ENCODE assay signal across 8 cellular contexts in genomic region chr7:139777304-139777890, GRCh38. TPM values are rescaled to one million over a fixed set of nuclear protein-coding genes. Genes with fewer than 3 reads are reported as not detected.
A peak's percentile ranks its signal among the peaks of the same experiment; 100 is the strongest.
DNase-seq lines count a peak whose midpoint lies in the region; ATAC-seq lines count a peak whose summit lies in the region.

No MANE protein-coding gene starts in this region.

- DNase-seq in NCI-H146 (lab: John Stamatoyannopoulos, UW) (peak; percentile 56), NCI-H146 treated with DMSO at 0.1 percent for 48 hours (lab: John Stamatoyannopoulos, UW; ENCODE audit: unreplicated experiment) (no peak), T-helper 22 cell (ENCODE audit: low read depth) (peak; percentile 27), caudate nucleus (lab: John Stamatoyannopoulos, UW) (peak in 12 of 61 donors; percentile 7 to 70 (median 16)), left lobe of liver (ENCODE audit: low spot score) (no peak), retina (no peak)
- DNase-seq in stimulated activated effector memory CD8-positive, alpha-beta T cell treated with anti-CD3 and anti-CD28 coated beads, Interleukin-12 subunit alpha, Interleukin-12 subunit beta, amount 100 ng/mL, for 72 hours (ENCODE audit: low spot score in 2 of 2), result no peak

- H3K36me3 Mint-ChIP-seq in stimulated activated effector memory CD8-positive, alpha-beta T cell treated with anti-CD3 and anti-CD28 coated beads, Interleukin-12 subunit alpha, Interleukin-12 subunit beta, amount 100 ng/mL, for 72 hours, result peaks cover 21% of the 10 kb centered on the region

- peak overlapping the region; percentile 95 for H3K4me3 Mint-ChIP-seq in stimulated activated effector memory CD8-positive, alpha-beta T cell treated with anti-CD3 and anti-CD28 coated beads, Interleukin-12 subunit alpha, Interleukin-12 subunit beta, amount 100 ng/mL, for 72 hours

- no peaks in the 10 kb centered on the region for H3K9me3 Mint-ChIP-seq in stimulated activated effector memory CD8-positive, alpha-beta T cell treated with anti-CD3 and anti-CD28 coated beads, Interleukin-12 subunit alpha, Interleukin-12 subunit beta, amount 100 ng/mL, for 72 hours

- H3K27ac Mint-ChIP-seq in stimulated activated effector memory CD8-positive, alpha-beta T cell treated with anti-CD3 and anti-CD28 coated beads, Interleukin-12 subunit alpha, Interleukin-12 subunit beta, amount 100 ng/mL, for 72 hours, result peak overlapping the region; percentile 96

- peaks cover 53% of the 10 kb centered on the region for H3K4me1 Mint-ChIP-seq in stimulated activated effector memory CD8-positive, alpha-beta T cell treated with anti-CD3 and anti-CD28 coated beads, Interleukin-12 subunit alpha, Interleukin-12 subunit beta, amount 100 ng/mL, for 72 hours

- ATAC-seq in HG03097 (IDR thresholded peaks at IDR 0.05; ENCODE audit: low FRiP score, unreplicated experiment) (peak; percentile 7), left lobe of liver (peak; percentile 21)
- peak; percentile 41 for ATAC-seq in stimulated activated effector memory CD8-positive, alpha-beta T cell treated with anti-CD3 and anti-CD28 coated beads, Interleukin-12 subunit alpha, Interleukin-12 subunit beta, amount 100 ng/mL, for 72 hours

- H3K27ac ChIP-seq in caudate nucleus (ENCODE audit: low read depth, low read length), result peak overlapping the region; percentile 95

RNA-seq across cellular contexts. Expression of gene HIPK2, which starts 0.4 kb away (rescaled TPM):
- 63.7 TPM for total RNA-seq in left lobe of liver

RNA-seq across cellular contexts. Expression of gene TBXAS1, which starts 51.7 kb away (rescaled TPM):
- total RNA-seq in left lobe of liver, result 6.6 TPM

Comparison
In these comparisons a context has a peak if more than half of its experiments do, and no peak if none do; other contexts are left out.
1. DNase-seq: peak in NCI-H146 (single experiment) and T-helper 22 cell (single experiment); none in NCI-H146 treated with DMSO at 0.1 percent for 48 hours (single experiment), left lobe of liver (single experiment), stimulated activated effector memory CD8-positive, alpha-beta T cell treated with anti-CD3 and anti-CD28 coated beads, Interleukin-12 subunit alpha, Interleukin-12 subunit beta, amount 100 ng/mL, for 72 hours (0 of 2) and retina (single experiment).
2. Peak in every context shown above with its lines, with median percentiles within 50 percentile points of each other: ATAC-seq.